1 cellular context compared by ENCODE assay signal in genomic region chr22:21641795-21642583, GRCh38.
TF ChIP-seq lines count a peak whose summit lies in the region.

Gene SDF2L1, plus strand, starts transcription at chr22:21642302. Its CDS starts 35 bp downstream, at chr22:21642337.

TF ChIP-seq in HepG2, 621 proteins besides CTCF, POLR2A, EP300 and RAD21 (continued from another document and continues in another):
- TF ChIP-seq ZXDC (CRISPR knock-in tag; IDR thresholded peaks at IDR 0.05), result peak; percentile 23; the same call in 1 of the 2 replicates
- TF ChIP-seq HMGXB3 (CRISPR knock-in tag; IDR thresholded peaks at IDR 0.05; ENCODE audit: borderline replicate concordance), result no peak
- TF ChIP-seq SMC3 (IDR thresholded peaks at IDR 0.05; ENCODE audit: low read length), result no peak
- TF ChIP-seq ZBTB43 (CRISPR knock-in tag; conservative IDR thresholded peaks at IDR 0.05), result no peak
- TF ChIP-seq ZNF598 (CRISPR knock-in tag; IDR thresholded peaks at IDR 0.05; ENCODE audit: borderline replicate concordance), result no peak; the same call in 1 of the 2 replicates
- TF ChIP-seq DMTF1 (CRISPR knock-in tag; IDR thresholded peaks at IDR 0.05), result no peak
- TF ChIP-seq RFXANK (CRISPR knock-in tag; IDR thresholded peaks at IDR 0.05), result peak; percentile 80; the same call in 1 of the 2 replicates
- no peak for TF ChIP-seq ZNF234 (CRISPR knock-in tag; conservative IDR thresholded peaks at IDR 0.05)
- no peak; the same call in 1 of the 2 replicates for TF ChIP-seq CSRNP2 (CRISPR knock-in tag; conservative IDR thresholded peaks at IDR 0.05; ENCODE audit: low read depth)
- no peak for TF ChIP-seq EED (CRISPR knock-in tag; IDR thresholded peaks at IDR 0.05)
- no peak for TF ChIP-seq NR2F1 (CRISPR knock-in tag; IDR thresholded peaks at IDR 0.05)
- TF ChIP-seq ARID5B (CRISPR knock-in tag; IDR thresholded peaks at IDR 0.05), result no peak
- TF ChIP-seq ZBTB4 (CRISPR knock-in tag; IDR thresholded peaks at IDR 0.05; ENCODE audit: borderline replicate concordance), result no peak
- TF ChIP-seq PLRG1 (conservative IDR thresholded peaks at IDR 0.05), result no peak
- no peak for TF ChIP-seq ZNF260 (CRISPR knock-in tag; IDR thresholded peaks at IDR 0.05; ENCODE audit: borderline replicate concordance, low read depth)
- TF ChIP-seq ARID4A (CRISPR knock-in tag; IDR thresholded peaks at IDR 0.05; ENCODE audit: borderline replicate concordance), result peak; percentile 79
- 0 out of 2 replicates have a peak, but pooled peaks have one; percentile 26 for TF ChIP-seq BRF2 (CRISPR knock-in tag; IDR thresholded peaks at IDR 0.05)
- TF ChIP-seq PHF21A (CRISPR knock-in tag; IDR thresholded peaks at IDR 0.05), result peak; percentile 29; the same call in 1 of the 2 replicates
- no peak for TF ChIP-seq MAFK (conservative IDR thresholded peaks at IDR 0.05 in 1 of 2, IDR thresholded peaks at IDR 0.05 in 1 of 2; ENCODE audit: low read length in 2 of 2)
- TF ChIP-seq ZFP36L2 (CRISPR knock-in tag; IDR thresholded peaks at IDR 0.05), result no peak
- no peak for TF ChIP-seq ZNF549 (CRISPR knock-in tag; IDR thresholded peaks at IDR 0.05)
- TF ChIP-seq ZNF652 (CRISPR knock-in tag; IDR thresholded peaks at IDR 0.05; ENCODE audit: borderline replicate concordance, low read depth), result no peak
- TF ChIP-seq AGO2 (optimal IDR thresholded peaks at IDR 0.05; ENCODE audit: low read depth, low read length), result peak; percentile 24
- no peak for TF ChIP-seq SOX5 (CRISPR knock-in tag; IDR thresholded peaks at IDR 0.05; ENCODE audit: borderline replicate concordance)
- TF ChIP-seq ZNF749 (CRISPR knock-in tag; IDR thresholded peaks at IDR 0.05; ENCODE audit: borderline replicate concordance), result no peak
- no peak for TF ChIP-seq SKI (IDR thresholded peaks at IDR 0.05; ENCODE audit: partially characterized antibody)
